In genomic region chr1:3649342-3650247, GRCh38 we compare ENCODE assay signal across 1 cellular context.
A peak's percentile ranks its signal among the peaks of the same experiment; 100 is the strongest.
TF ChIP-seq lines count a peak whose summit lies in the region.

WRAP73 (minus strand) TSS chr1:3650103; CDS start chr1:3649999, 104 bp downstream.

TF ChIP-seq in GM12878, 131 proteins besides CTCF, POLR2A, EP300 and RAD21 (continued from another document and continues in another):
- TF ChIP-seq, protein P1, sequence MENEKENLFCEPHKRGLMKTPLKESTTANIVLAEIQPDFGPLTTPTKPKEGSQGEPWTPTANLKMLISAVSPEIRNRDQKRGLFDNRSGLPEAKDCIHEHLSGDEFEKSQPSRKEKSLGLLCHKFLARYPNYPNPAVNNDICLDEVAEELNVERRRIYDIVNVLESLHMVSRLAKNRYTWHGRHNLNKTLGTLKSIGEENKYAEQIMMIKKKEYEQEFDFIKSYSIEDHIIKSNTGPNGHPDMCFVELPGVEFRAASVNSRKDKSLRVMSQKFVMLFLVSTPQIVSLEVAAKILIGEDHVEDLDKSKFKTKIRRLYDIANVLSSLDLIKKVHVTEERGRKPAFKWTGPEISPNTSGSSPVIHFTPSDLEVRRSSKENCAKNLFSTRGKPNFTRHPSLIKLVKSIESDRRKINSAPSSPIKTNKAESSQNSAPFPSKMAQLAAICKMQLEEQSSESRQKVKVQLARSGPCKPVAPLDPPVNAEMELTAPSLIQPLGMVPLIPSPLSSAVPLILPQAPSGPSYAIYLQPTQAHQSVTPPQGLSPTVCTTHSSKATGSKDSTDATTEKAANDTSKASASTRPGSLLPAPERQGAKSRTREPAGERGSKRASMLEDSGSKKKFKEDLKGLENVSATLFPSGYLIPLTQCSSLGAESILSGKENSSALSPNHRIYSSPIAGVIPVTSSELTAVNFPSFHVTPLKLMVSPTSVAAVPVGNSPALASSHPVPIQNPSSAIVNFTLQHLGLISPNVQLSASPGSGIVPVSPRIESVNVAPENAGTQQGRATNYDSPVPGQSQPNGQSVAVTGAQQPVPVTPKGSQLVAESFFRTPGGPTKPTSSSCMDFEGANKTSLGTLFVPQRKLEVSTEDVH (IDR thresholded peaks at IDR 0.05; ENCODE audit: low read depth, partially characterized antibody): peak; percentile 63
- TF ChIP-seq MLLT1 (IDR thresholded peaks at IDR 0.05) (no peak), SPI1 (IDR thresholded peaks at IDR 0.05; ENCODE audit: borderline replicate concordance, insufficient read depth, low read depth, low read length) (peak; percentile 60; the same call in 1 of the 2 replicates), MXI1 (IDR thresholded peaks at IDR 0.05; ENCODE audit: low read depth, low read length) (peak; percentile 79), MEF2B (IDR thresholded peaks at IDR 0.05; ENCODE audit: partially characterized antibody, poor library complexity, severe bottlenecking) (no peak), ZNF274 (IDR thresholded peaks at IDR 0.05; ENCODE audit: insufficient read depth, insufficient read length) (no peak), SMARCA5 (IDR thresholded peaks at IDR 0.05) (no peak), FOXK2 (IDR thresholded peaks at IDR 0.05) (no peak), IKZF2 (IDR thresholded peaks at IDR 0.05) (no peak), ATF2 (IDR thresholded peaks at IDR 0.05; ENCODE audit: low read length) (no peak), CEBPZ (IDR thresholded peaks at IDR 0.05; ENCODE audit: low read depth, low read length) (no peak), HDGF (IDR thresholded peaks at IDR 0.05) (no peak), YBX1 (IDR thresholded peaks at IDR 0.05) (no peak), CREM (IDR thresholded peaks at IDR 0.05; ENCODE audit: low read depth) (peak; percentile 63), MEF2A (IDR thresholded peaks at IDR 0.05; ENCODE audit: insufficient read depth, low read depth, low read length) (no peak), ZNF687 (IDR thresholded peaks at IDR 0.05) (no peak), BMI1 (IDR thresholded peaks at IDR 0.05; ENCODE audit: borderline replicate concordance) (no peak), FOXM1 (IDR thresholded peaks at IDR 0.05; ENCODE audit: low read depth, low read length) (no peak), ZBTB11 (CRISPR knock-in tag; IDR thresholded peaks at IDR 0.05) (no peak), STAT3 (IDR thresholded peaks at IDR 0.05; ENCODE audit: low read depth, low read length) (no peak), ZSCAN29 (IDR thresholded peaks at IDR 0.05) (no peak), STAT1 (conservative IDR thresholded peaks at IDR 0.05) (peak; percentile 66; the same call in 1 of the 2 replicates)
- TF ChIP-seq, protein P2, sequence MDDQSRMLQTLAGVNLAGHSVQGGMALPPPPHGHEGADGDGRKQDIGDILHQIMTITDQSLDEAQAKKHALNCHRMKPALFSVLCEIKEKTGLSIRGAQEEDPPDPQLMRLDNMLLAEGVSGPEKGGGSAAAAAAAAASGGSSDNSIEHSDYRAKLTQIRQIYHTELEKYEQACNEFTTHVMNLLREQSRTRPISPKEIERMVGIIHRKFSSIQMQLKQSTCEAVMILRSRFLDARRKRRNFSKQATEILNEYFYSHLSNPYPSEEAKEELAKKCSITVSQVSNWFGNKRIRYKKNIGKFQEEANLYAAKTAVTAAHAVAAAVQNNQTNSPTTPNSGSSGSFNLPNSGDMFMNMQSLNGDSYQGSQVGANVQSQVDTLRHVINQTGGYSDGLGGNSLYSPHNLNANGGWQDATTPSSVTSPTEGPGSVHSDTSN (IDR thresholded peaks at IDR 0.05; ENCODE audit: insufficient replicate concordance, low read depth, low read length): no peak
- TF ChIP-seq, protein P3, sequence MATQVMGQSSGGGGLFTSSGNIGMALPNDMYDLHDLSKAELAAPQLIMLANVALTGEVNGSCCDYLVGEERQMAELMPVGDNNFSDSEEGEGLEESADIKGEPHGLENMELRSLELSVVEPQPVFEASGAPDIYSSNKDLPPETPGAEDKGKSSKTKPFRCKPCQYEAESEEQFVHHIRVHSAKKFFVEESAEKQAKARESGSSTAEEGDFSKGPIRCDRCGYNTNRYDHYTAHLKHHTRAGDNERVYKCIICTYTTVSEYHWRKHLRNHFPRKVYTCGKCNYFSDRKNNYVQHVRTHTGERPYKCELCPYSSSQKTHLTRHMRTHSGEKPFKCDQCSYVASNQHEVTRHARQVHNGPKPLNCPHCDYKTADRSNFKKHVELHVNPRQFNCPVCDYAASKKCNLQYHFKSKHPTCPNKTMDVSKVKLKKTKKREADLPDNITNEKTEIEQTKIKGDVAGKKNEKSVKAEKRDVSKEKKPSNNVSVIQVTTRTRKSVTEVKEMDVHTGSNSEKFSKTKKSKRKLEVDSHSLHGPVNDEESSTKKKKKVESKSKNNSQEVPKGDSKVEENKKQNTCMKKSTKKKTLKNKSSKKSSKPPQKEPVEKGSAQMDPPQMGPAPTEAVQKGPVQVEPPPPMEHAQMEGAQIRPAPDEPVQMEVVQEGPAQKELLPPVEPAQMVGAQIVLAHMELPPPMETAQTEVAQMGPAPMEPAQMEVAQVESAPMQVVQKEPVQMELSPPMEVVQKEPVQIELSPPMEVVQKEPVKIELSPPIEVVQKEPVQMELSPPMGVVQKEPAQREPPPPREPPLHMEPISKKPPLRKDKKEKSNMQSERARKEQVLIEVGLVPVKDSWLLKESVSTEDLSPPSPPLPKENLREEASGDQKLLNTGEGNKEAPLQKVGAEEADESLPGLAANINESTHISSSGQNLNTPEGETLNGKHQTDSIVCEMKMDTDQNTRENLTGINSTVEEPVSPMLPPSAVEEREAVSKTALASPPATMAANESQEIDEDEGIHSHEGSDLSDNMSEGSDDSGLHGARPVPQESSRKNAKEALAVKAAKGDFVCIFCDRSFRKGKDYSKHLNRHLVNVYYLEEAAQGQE (IDR thresholded peaks at IDR 0.05; ENCODE audit: low read depth, low read length): no peak
- TF ChIP-seq, protein P4, sequence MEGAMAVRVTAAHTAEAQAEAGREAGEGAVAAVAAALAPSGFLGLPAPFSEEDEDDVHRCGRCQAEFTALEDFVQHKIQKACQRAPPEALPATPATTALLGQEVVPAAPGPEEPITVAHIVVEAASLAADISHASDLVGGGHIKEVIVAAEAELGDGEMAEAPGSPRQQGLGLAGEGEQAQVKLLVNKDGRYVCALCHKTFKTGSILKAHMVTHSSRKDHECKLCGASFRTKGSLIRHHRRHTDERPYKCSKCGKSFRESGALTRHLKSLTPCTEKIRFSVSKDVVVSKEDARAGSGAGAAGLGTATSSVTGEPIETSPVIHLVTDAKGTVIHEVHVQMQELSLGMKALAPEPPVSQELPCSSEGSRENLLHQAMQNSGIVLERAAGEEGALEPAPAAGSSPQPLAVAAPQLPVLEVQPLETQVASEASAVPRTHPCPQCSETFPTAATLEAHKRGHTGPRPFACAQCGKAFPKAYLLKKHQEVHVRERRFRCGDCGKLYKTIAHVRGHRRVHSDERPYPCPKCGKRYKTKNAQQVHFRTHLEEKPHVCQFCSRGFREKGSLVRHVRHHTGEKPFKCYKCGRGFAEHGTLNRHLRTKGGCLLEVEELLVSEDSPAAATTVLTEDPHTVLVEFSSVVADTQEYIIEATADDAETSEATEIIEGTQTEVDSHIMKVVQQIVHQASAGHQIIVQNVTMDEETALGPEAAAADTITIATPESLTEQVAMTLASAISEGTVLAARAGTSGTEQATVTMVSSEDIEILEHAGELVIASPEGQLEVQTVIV (IDR thresholded peaks at IDR 0.05; ENCODE audit: borderline replicate concordance, partially characterized antibody): peak; percentile 47
